ENCODE assay signal across 10 cellular contexts in genomic region chr19:31312004-31312403, GRCh38. TPM values are rescaled to one million over a fixed set of nuclear protein-coding genes. Genes with fewer than 3 reads are reported as not detected.
DNase-seq lines count a peak whose midpoint lies in the region; ATAC-seq and TF ChIP-seq lines count a peak whose summit lies in the region.
"Had no signal": no experiment of that assay in that cellular context is flagged by ENCODE, and none has a peak within 500 bp of the region (broad histone marks: within the 10 kb centered on the region; RNA-seq: fewer than 3 reads in every experiment).

No MANE protein-coding gene starts in this region.

- H3K4me1 Mint-ChIP-seq in activated T-cell treated with anti-CD3 and anti-CD28 coated beads, Interleukin-2, amount 50 U/mL, for 72 hours (ENCODE audit: low read depth) = peaks cover 10% of the 10 kb centered on the region
- H3K4me1 Mint-ChIP-seq in type B pancreatic cell (ENCODE audit: unreplicated experiment) = peaks cover 44% of the 10 kb centered on the region

- H3K14ac ChIP-seq in mesenchymal stem cell (ENCODE audit: low read length in 2 of 2) = no peak overlapping the region

- TF ChIP-seq CTCF in type B pancreatic cell (conservative IDR thresholded peaks at IDR 0.05) = no peak

- H3K4me3 Mint-ChIP-seq in activated T-cell treated with anti-CD3 and anti-CD28 coated beads, Interleukin-2, amount 50 U/mL, for 72 hours = no peak overlapping the region
- no peak overlapping the region for H3K4me3 Mint-ChIP-seq in type B pancreatic cell
- H3K4me3 Mint-ChIP-seq: natural killer cell had no signal

- no peaks in the 10 kb centered on the region for H3K9me3 Mint-ChIP-seq in activated T-cell treated with anti-CD3 and anti-CD28 coated beads, Interleukin-2, amount 50 U/mL, for 72 hours
- H3K9me3 Mint-ChIP-seq in type B pancreatic cell = no peaks in the 10 kb centered on the region
- H3K9me3 Mint-ChIP-seq: natural killer cell had no signal

- no peak overlapping the region for H4K91ac ChIP-seq in mesenchymal stem cell (ENCODE audit: low read length)

- no peak overlapping the region for H2AFZ ChIP-seq in mesenchymal stem cell (ENCODE audit: low read depth, low read length)

- no peak overlapping the region for H2BK5ac ChIP-seq in mesenchymal stem cell (ENCODE audit: low read depth, low read length, poor library complexity, severe bottlenecking)

- H3K9me3 ChIP-seq in mesenchymal stem cell (ENCODE audit: control insufficient read depth, low read length) = no peaks in the 10 kb centered on the region

- H3K4ac ChIP-seq in mesenchymal stem cell (ENCODE audit: low read depth in 1 of 2, low read length in 2 of 2) = no peak overlapping the region

- ATAC-seq in activated T-cell treated with anti-CD3 and anti-CD28 coated beads, Interleukin-2, amount 50 U/mL, for 72 hours (replicated peaks in 1 of 2) = peak; percentile 45 to 78
- ATAC-seq: natural killer cell had no signal

- H2BK120ac ChIP-seq in mesenchymal stem cell (ENCODE audit: low read depth, low read length) = no peak overlapping the region

- H4K8ac ChIP-seq in mesenchymal stem cell (ENCODE audit: low read length) = no peak overlapping the region

- no peaks in the 10 kb centered on the region for H3K36me3 Mint-ChIP-seq in activated T-cell treated with anti-CD3 and anti-CD28 coated beads, Interleukin-2, amount 50 U/mL, for 72 hours (ENCODE audit: insufficient read depth in 2 of 2)
- H3K36me3 Mint-ChIP-seq in type B pancreatic cell = peaks cover 4% of the 10 kb centered on the region
- H3K36me3 Mint-ChIP-seq: natural killer cell had no signal

- peak; percentile 13 to 31 for DNase-seq in stimulated activated CD4-positive, alpha-beta T cell treated with anti-CD3 and anti-CD28 coated beads, Interleukin-12 subunit alpha, Interleukin-12 subunit beta, amount 100 ng/mL, for 24 hours (ENCODE audit: low read depth in 2 of 2)
- no peak for DNase-seq in stimulated activated CD4-positive, alpha-beta T cell treated with anti-CD3 and anti-CD28 coated beads, Interleukin-12 subunit alpha, Interleukin-12 subunit beta, amount 100 ng/mL, for 4 hours
- DNase-seq in activated T-cell treated with anti-CD3 and anti-CD28 coated beads, Interleukin-2, amount 50 U/mL, for 72 hours = peak; percentile 46 to 53
- DNase-seq in mesenchymal stem cell (peak; percentile 92), cerebellum (ENCODE audit: low spot score) (no peak), Ammon's horn (ENCODE audit: low spot score) (no peak), NK-92 (lab: John Stamatoyannopoulos, UW; ENCODE audit: unreplicated experiment) (no peak), type B pancreatic cell (ENCODE audit: extremely low spot score, unreplicated experiment) (no peak)
- DNase-seq: natural killer cell, NCI-H69 had no signal

- H3K27me3 ChIP-seq in mesenchymal stem cell (ENCODE audit: control insufficient read depth in 1 of 2, insufficient read depth in 1 of 2, low read length in 2 of 2) = no peaks in the 10 kb centered on the region

- H3K79me1 ChIP-seq in mesenchymal stem cell (replicated peaks; ENCODE audit: low read length, poor library complexity, severe bottlenecking) = peaks cover 47% of the 10 kb centered on the region

- H2BK15ac ChIP-seq in mesenchymal stem cell (ENCODE audit: low read depth, poor library complexity, severe bottlenecking) = no peak overlapping the region

- H3K23ac ChIP-seq in mesenchymal stem cell (ENCODE audit: low read length in 2 of 2) = no peak overlapping the region

- H3K27me3 Mint-ChIP-seq in activated T-cell treated with anti-CD3 and anti-CD28 coated beads, Interleukin-2, amount 50 U/mL, for 72 hours (ENCODE audit: low read depth) = peaks cover 20% of the 10 kb centered on the region
- peaks cover 40% of the 10 kb centered on the region for H3K27me3 Mint-ChIP-seq in type B pancreatic cell

- H2AK5ac ChIP-seq in mesenchymal stem cell (ENCODE audit: low read length, severe bottlenecking) = no peak overlapping the region

- 54% methylated on average over 2 of the region's 2 CpGs for WGBS in mesenchymal stem cell

- no peak overlapping the region for H2BK12ac ChIP-seq in mesenchymal stem cell (ENCODE audit: low read length in 2 of 2)

- no peak overlapping the region for H3K4me3 ChIP-seq in mesenchymal stem cell (ENCODE audit: insufficient read depth in 1 of 2, low read depth in 1 of 2, low read length in 2 of 2)

- H3K36me3 ChIP-seq in mesenchymal stem cell (ENCODE audit: control insufficient read depth in 1 of 2, insufficient read depth in 2 of 2, low read depth in 1 of 2, low read length in 2 of 2) = peaks cover 43 to 48% of the 10 kb centered on the region in 2 experiments

- H3K27ac Mint-ChIP-seq in activated T-cell treated with anti-CD3 and anti-CD28 coated beads, Interleukin-2, amount 50 U/mL, for 72 hours = no peak overlapping the region
- no peak overlapping the region for H3K27ac Mint-ChIP-seq in type B pancreatic cell
- H3K27ac Mint-ChIP-seq: natural killer cell had no signal

- H3K9ac ChIP-seq in mesenchymal stem cell (ENCODE audit: low read length) = peak overlapping the region; percentile 83

- peak overlapping the region in 1 of 2 experiments; percentile 54 for H3K18ac ChIP-seq in mesenchymal stem cell (ENCODE audit: low read depth in 1 of 2, low read length in 2 of 2)

- H3K27ac ChIP-seq in mesenchymal stem cell (ENCODE audit: low read length, poor library complexity, severe bottlenecking) = no peak overlapping the region

- no peak overlapping the region for H3K4me2 ChIP-seq in mesenchymal stem cell (ENCODE audit: low read length, poor library complexity, severe bottlenecking)

- peaks cover 16% of the 10 kb centered on the region for H3K4me1 ChIP-seq in mesenchymal stem cell (ENCODE audit: control insufficient read depth, insufficient read depth, low read depth, low read length)

RNA-seq across cellular contexts. Expression of gene TSHZ3, which starts 37.2 kb away (rescaled TPM):
- 1 to 10 TPM in 1 of 2 donors, under 1 TPM in 1; 0.74 to 3.0 TPM for total RNA-seq in activated T-cell treated with anti-CD3 and anti-CD28 coated beads, Interleukin-2, amount 50 U/mL, for 72 hours
- polyA plus RNA-seq in mesenchymal stem cell (2013, experiment 1 of 2) = 28.5 TPM
- polyA plus RNA-seq in mesenchymal stem cell (2013, experiment 2 of 2) = 27.9 TPM
- total RNA-seq in cerebellum (2.9 TPM), type B pancreatic cell (ENCODE audit: low replicate concordance) (3.1 and 21.2 TPM in 2 replicates)

Comparison
In these comparisons a context has a peak if more than half of its experiments do, and no peak if none do; other contexts are left out.
1. DNase-seq: peak in stimulated activated CD4-positive, alpha-beta T cell treated with anti-CD3 and anti-CD28 coated beads, Interleukin-12 subunit alpha, Interleukin-12 subunit beta, amount 100 ng/mL, for 24 hours (2 of 2), activated T-cell treated with anti-CD3 and anti-CD28 coated beads, Interleukin-2, amount 50 U/mL, for 72 hours (2 of 2) and mesenchymal stem cell (single experiment); none in stimulated activated CD4-positive, alpha-beta T cell treated with anti-CD3 and anti-CD28 coated beads, Interleukin-12 subunit alpha, Interleukin-12 subunit beta, amount 100 ng/mL, for 4 hours (single experiment), cerebellum (single experiment), Ammon's horn (single experiment), NK-92 (single experiment) and type B pancreatic cell (single experiment).